ENCODE assay signal across 1 cellular context in the genomic region with DNA sequence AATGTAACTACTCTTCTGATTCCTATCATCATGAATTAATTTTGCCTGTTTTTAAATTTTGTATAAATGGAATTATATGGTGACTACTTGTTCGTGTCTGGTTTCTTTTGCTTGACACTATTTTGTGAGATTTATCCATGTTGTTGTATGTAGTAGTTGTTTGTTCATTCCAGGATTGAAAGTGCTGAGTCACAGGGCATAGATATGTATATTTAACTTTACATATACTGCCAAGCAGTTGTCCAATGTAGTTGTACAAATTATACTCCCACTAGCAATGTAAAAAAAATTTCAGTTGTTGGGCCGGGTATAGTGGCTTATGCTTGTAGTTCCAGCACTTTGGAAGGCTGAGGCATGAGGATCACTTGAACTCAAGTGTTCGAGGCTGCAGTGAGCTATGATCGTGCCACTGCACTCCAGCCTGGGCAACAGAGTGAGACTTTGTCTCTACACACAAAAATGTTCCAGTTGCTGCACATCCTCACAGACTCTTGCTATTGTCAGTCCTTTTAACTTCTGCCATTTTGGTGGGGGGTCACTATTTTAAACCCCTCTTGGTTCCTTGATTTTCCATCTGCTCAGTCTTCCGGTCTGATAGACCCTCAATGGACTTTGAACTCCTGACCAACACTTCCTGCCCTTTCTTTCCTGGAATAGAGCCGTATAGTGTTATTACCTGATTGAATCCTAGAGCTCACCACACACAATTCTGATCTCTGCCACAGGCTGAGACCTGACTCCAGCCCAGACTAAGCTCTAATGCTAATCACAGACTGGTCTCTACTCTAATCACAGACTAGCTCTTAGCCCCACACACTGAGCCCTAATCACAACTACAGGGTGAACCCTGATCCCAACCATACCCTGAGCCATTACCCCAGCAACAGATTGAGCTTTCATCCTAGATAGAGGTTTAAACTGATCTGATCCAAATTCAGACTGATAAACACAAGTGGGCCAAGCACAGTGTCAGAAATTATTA.
TF ChIP-seq lines count a peak whose summit lies in the region.

No MANE protein-coding gene starts in this region.

TF ChIP-seq in K562, 482 proteins besides CTCF, POLR2A, EP300 and RAD21 (continued from another document):
- TF ChIP-seq, protein P1, sequence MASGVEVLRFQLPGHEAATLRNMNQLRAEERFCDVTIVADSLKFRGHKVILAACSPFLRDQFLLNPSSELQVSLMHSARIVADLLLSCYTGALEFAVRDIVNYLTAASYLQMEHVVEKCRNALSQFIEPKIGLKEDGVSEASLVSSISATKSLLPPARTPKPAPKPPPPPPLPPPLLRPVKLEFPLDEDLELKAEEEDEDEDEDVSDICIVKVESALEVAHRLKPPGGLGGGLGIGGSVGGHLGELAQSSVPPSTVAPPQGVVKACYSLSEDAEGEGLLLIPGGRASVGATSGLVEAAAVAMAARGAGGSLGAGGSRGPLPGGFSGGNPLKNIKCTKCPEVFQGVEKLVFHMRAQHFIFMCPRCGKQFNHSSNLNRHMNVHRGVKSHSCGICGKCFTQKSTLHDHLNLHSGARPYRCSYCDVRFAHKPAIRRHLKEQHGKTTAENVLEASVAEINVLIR (CRISPR knock-in tag; IDR thresholded peaks at IDR 0.05), result no peak
- TF ChIP-seq C11orf30 (IDR thresholded peaks at IDR 0.05; ENCODE audit: low read depth) (peak; percentile 66), MAFG (tag; conservative IDR thresholded peaks at IDR 0.05) (peak; percentile 87), ZNF146 (CRISPR knock-in tag; IDR thresholded peaks at IDR 0.05; ENCODE audit: unreplicated experiment) (no peak), MAFF (IDR thresholded peaks at IDR 0.05; ENCODE audit: low read length) (peak; percentile 69), ZNF316 (IDR thresholded peaks at IDR 0.05) (peak; percentile 76), RBBP5 (IDR thresholded peaks at IDR 0.05; ENCODE audit: borderline replicate concordance, insufficient read depth, low read length, poor library complexity, severe bottlenecking) (no peak), MAFK (IDR thresholded peaks at IDR 0.05; ENCODE audit: low read length) (peak; percentile 45; the same call in 1 of the 2 replicates)
- TF ChIP-seq, protein P2, sequence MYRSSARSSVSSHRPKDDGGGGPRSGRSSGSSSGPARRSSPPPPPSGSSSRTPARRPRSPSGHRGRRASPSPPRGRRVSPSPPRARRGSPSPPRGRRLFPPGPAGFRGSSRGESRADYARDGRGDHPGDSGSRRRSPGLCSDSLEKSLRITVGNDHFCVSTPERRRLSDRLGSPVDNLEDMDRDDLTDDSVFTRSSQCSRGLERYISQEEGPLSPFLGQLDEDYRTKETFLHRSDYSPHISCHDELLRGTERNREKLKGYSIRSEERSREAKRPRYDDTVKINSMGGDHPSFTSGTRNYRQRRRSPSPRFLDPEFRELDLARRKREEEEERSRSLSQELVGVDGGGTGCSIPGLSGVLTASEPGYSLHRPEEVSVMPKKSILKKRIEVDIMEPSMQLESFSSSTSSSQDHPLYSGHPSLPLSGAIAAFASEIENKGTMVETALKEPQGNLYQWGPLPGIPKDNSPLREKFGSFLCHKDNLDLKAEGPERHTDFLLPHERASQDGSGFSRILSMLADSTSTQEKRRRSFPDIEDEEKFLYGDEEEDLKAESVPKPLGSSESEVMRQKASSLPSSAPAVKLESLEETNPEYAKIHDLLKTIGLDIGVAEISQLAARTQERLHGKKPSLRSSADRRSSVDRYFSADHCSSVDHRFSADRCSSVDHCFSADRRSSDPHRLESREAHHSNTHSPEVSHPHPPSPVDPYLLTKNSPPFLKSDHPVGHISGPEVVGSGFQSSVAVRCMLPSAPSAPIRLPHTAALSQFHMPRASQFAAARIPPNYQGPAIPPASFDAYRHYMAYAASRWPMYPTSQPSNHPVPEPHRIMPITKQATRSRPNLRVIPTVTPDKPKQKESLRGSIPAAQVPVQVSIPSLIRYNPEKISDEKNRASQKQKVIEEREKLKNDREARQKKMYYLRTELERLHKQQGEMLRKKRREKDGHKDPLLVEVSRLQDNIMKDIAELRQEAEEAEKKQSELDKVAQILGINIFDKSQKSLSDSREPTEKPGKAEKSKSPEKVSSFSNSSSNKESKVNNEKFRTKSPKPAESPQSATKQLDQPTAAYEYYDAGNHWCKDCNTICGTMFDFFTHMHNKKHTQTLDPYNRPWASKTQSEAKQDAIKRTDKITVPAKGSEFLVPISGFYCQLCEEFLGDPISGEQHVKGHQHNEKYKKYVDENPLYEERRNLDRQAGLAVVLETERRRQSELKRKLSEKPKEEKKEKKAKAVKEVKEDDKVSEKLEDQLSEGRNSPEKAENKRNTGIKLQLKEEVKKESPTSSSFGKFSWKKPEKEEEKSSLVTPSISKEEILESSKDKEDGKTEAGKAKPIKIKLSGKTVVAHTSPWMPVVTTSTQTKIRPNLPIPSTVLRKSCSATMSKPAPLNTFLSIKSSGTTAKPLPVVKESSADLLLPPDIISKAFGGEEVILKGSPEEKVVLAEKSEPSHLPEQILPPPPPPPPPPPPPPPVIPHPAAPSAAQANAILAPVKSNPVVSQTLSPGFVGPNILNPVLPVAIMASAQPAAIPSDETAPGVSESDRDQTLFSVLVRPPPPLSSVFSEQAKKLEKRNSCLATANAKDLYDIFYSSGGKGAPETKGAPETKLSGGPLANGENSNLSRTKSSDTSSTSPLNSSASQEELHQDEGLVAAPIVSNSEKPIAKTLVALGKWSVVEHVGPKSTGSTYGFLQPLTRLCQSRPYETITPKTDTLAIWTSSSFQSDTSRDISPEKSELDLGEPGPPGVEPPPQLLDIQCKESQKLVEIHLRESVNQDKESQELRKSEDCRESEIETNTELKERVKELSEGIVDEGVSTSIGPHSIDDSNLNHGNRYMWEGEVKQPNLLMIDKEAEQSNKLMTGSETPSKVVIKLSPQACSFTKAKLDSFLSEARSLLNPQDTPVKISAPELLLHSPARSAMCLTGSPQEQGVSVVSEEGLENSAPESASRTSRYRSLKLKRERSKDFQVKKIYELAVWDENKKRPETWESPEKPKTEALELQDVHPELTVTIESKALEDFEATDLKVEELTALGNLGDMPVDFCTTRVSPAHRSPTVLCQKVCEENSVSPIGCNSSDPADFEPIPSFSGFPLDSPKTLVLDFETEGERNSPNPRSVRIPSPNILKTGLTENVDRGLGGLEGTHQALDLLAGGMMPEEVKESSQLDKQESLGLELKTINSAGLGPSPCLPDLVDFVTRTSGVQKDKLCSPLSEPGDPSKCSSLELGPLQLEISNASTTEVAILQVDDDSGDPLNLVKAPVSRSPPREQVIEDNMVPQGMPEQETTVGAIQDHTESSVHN (IDR thresholded peaks at IDR 0.05; ENCODE audit: borderline replicate concordance in 1 of 2, low read depth in 1 of 2), result no peak
TF ChIP-seq in K562: peak in this region for 7.
